8 cellular contexts compared by ENCODE assay signal in the genomic region with DNA sequence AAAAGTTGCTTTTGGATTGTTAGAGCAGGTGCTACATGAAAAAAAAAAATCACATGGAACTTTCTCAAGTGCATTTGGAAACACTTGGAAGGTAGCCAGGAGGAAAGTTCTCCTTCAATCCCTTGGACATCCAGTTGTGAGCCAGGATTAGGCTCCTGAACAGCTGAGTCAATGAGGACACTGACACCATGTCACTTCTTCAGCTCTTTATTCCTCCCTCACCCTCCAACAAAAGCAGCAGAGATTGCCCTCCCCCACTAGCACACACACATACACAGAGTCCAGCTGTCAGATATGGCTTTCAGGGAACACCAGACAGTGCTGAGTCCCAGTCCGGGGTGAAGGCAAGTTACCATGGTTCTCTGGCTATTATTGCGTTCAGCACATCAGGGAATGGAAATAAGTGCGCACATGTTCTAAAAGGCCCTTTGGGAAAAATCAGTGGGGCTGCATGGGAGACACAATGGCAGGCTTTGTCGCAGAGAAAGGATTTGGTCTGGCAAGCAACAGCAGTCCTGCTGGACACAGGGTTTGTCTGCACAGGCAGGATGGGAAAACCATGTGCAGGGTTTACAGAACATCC.
DNase-seq lines count a peak whose midpoint lies in the region; ATAC-seq and TF ChIP-seq lines count a peak whose summit lies in the region.

No MANE protein-coding gene starts in this region.

- peak; percentile 51 for DNase-seq in NCI-H2029 (lab: John Stamatoyannopoulos, UW)
- DNase-seq in body of pancreas: peak; percentile 45 to 61 (median 55)
- peak in 46 of 51 donors; percentile 2 to 70 (median 33) for DNase-seq in hypothalamus (lab: John Stamatoyannopoulos, UW)
- no peak for DNase-seq in naive thymus-derived CD4-positive, alpha-beta T cell

- H3K4me1 Mint-ChIP-seq in activated T-helper 17 cell treated with anti-CD3 and anti-CD28 coated beads, Interleukin-2, amount 50 U/mL, for 72 hours: peaks cover 5% of the 10 kb centered on the region
- peaks cover 0 to 3% (median 0%) of the 10 kb centered on the region in 7 donors for H3K4me1 Mint-ChIP-seq in naive thymus-derived CD4-positive, alpha-beta T cell

- H3K27ac Mint-ChIP-seq in activated T-helper 17 cell treated with anti-CD3 and anti-CD28 coated beads, Interleukin-2, amount 50 U/mL, for 72 hours: no peak overlapping the region
- no peak overlapping the region for H3K27ac Mint-ChIP-seq in naive thymus-derived CD4-positive, alpha-beta T cell

- POLR2A ChIA-PET in naive thymus-derived CD4-positive, alpha-beta T cell (lab: Charles Lee): no interaction called here

- TF ChIP-seq POLR2A in body of pancreas (IDR thresholded peaks at IDR 0.05): peak in 1 of 3 donors; percentile 47

- H3K9me3 ChIP-seq in body of pancreas (no peaks in the 10 kb centered on the region), skeletal muscle satellite cell (replicated peaks; ENCODE audit: low read length) (no peaks in the 10 kb centered on the region)
- no peaks in the 10 kb centered on the region for H3K9me3 ChIP-seq in naive thymus-derived CD4-positive, alpha-beta T cell (ENCODE audit: control insufficient read depth in 2 of 3, low read length in 3 of 3)

- 7 to 26% methylated on average over 4 of the region's 4 CpGs for WGBS in body of pancreas, 2 donors

- H3K4me2 ChIP-seq in skeletal muscle satellite cell (ENCODE audit: low read length): peak overlapping the region; percentile 1

- H3K9ac ChIP-seq in skeletal muscle satellite cell (ENCODE audit: low read depth, low read length): no peak overlapping the region

- H3K36me3 Mint-ChIP-seq in activated T-helper 17 cell treated with anti-CD3 and anti-CD28 coated beads, Interleukin-2, amount 50 U/mL, for 72 hours (ENCODE audit: low read depth): no peaks in the 10 kb centered on the region
- H3K36me3 Mint-ChIP-seq in naive thymus-derived CD4-positive, alpha-beta T cell: no peaks in the 10 kb centered on the region

- CTCF ChIA-PET in naive thymus-derived CD4-positive, alpha-beta T cell (lab: Charles Lee): no interaction called here

- intact Hi-C loops in body of pancreas (cut with DNase I): no loop called here
- intact Hi-C loops in naive thymus-derived CD4-positive, alpha-beta T cell (cut with micrococcal nuclease): no loop called here

- peaks cover 4% of the 10 kb centered on the region for H3K9me3 Mint-ChIP-seq in activated T-helper 17 cell treated with anti-CD3 and anti-CD28 coated beads, Interleukin-2, amount 50 U/mL, for 72 hours
- H3K9me3 Mint-ChIP-seq in naive thymus-derived CD4-positive, alpha-beta T cell: peaks cover 0 to 4% (median 0%) of the 10 kb centered on the region in 11 donors

- peak overlapping the region; percentile 55 to 82 (median 76) for H3K27ac ChIP-seq in body of pancreas
- no peak overlapping the region for H3K27ac ChIP-seq in naive thymus-derived CD4-positive, alpha-beta T cell (ENCODE audit: low read depth, low read length)

- H3K4me1 ChIP-seq in body of pancreas (peaks cover 28% of the 10 kb centered on the region), skeletal muscle satellite cell (ENCODE audit: control insufficient read depth, insufficient read depth, low read length) (peaks cover 10% of the 10 kb centered on the region)
- no peaks in the 10 kb centered on the region for H3K4me1 ChIP-seq in naive thymus-derived CD4-positive, alpha-beta T cell (ENCODE audit: control insufficient read depth in 2 of 2, insufficient read depth in 2 of 2, low read length in 2 of 2)

- ATAC-seq in body of pancreas (peak; percentile 88), GM21526 (IDR thresholded peaks at IDR 0.05; ENCODE audit: low FRiP score, unreplicated experiment) (no peak), GM18867 (IDR thresholded peaks at IDR 0.05; ENCODE audit: unreplicated experiment) (no peak)
- no peak for ATAC-seq in activated T-helper 17 cell treated with anti-CD3 and anti-CD28 coated beads, Interleukin-2, amount 50 U/mL, for 72 hours (replicated peaks)
- no peak for ATAC-seq in naive thymus-derived CD4-positive, alpha-beta T cell

- no peak overlapping the region for H3K4me3 Mint-ChIP-seq in activated T-helper 17 cell treated with anti-CD3 and anti-CD28 coated beads, Interleukin-2, amount 50 U/mL, for 72 hours
- no peak overlapping the region for H3K4me3 Mint-ChIP-seq in naive thymus-derived CD4-positive, alpha-beta T cell

- no peaks in the 10 kb centered on the region for H3K27me3 ChIP-seq in body of pancreas
- H3K27me3 ChIP-seq in skeletal muscle satellite cell (ENCODE audit: control insufficient read depth, insufficient read depth, low read length): no peaks in the 10 kb centered on the region
- H3K27me3 ChIP-seq in naive thymus-derived CD4-positive, alpha-beta T cell (ENCODE audit: control insufficient read depth in 2 of 2, insufficient read depth in 2 of 2, low read length in 2 of 2): no peaks in the 10 kb centered on the region

- peak in 4 of 7 experiments; percentile 26 to 39 (median 33) for TF ChIP-seq CTCF in body of pancreas (IDR thresholded peaks at IDR 0.05)

- H3K36me3 ChIP-seq in body of pancreas (replicated peaks in 1 of 2; ENCODE audit: insufficient read depth in 1 of 2, low read depth in 2 of 2) (no peaks in the 10 kb centered on the region), skeletal muscle satellite cell (ENCODE audit: insufficient read depth, low read length) (no peaks in the 10 kb centered on the region)
- H3K36me3 ChIP-seq in naive thymus-derived CD4-positive, alpha-beta T cell (ENCODE audit: control insufficient read depth in 2 of 3, insufficient read depth in 3 of 3, low read length in 3 of 3): no peaks in the 10 kb centered on the region

- H3K4me3 ChIP-seq in body of pancreas: no peak overlapping the region
- H3K4me3 ChIP-seq in skeletal muscle satellite cell (ENCODE audit: low read length): no peak overlapping the region
- no peak overlapping the region for H3K4me3 ChIP-seq in naive thymus-derived CD4-positive, alpha-beta T cell (ENCODE audit: low read length)

- peaks cover 7% of the 10 kb centered on the region for H3K27me3 Mint-ChIP-seq in activated T-helper 17 cell treated with anti-CD3 and anti-CD28 coated beads, Interleukin-2, amount 50 U/mL, for 72 hours
- peaks cover 0 to 10% (median 5%) of the 10 kb centered on the region in 5 donors for H3K27me3 Mint-ChIP-seq in naive thymus-derived CD4-positive, alpha-beta T cell

Comparison
In these comparisons a context has a peak if more than half of its experiments do, and no peak if none do; other contexts are left out.
1. DNase-seq: peak in NCI-H2029 (single experiment), body of pancreas (4 of 4) and hypothalamus (46 of 51); none in naive thymus-derived CD4-positive, alpha-beta T cell (0 of 9).